7 cellular contexts compared by ENCODE assay signal in the genomic region with DNA sequence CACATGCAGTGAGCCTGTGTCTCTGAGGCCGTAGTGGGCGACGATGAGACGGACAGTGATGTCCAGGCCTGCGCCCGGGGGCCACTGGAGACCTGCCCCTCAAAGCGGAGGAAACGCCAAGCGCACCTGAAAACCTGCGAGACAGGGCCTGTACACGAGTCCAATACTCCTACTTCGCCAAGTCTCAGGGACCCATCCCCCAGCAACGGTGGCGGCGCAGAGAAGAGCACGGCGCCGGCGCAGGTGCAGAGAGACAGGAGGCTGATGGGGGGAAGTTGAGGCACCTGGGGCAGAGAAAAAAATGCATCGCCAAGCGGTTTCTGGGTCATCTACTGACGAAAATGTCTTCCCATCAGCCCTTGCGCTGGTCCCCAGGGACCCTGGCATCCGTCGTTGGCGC.
DNase-seq lines count a peak whose midpoint lies in the region; ATAC-seq, FAIRE-seq and TF ChIP-seq lines count a peak whose summit lies in the region.
"Not testable (repeated sequence)": the region's sequence is repeated elsewhere in the genome, so short reads cannot be mapped to it uniquely, and the experiment has no call there.

No MANE protein-coding gene starts in this region.

- not testable (repeated sequence) for H3K36me3 Mint-ChIP-seq in activated CD4-positive, alpha-beta memory T cell treated with anti-CD3 and anti-CD28 coated beads for 36 hours; activated T-helper 17 cell treated with anti-CD3 and anti-CD28 coated beads, Interleukin-2, amount 50 U/mL, for 72 hours (ENCODE audit: low read depth); stimulated activated memory B cell treated with anti-CD40 and anti-IgM and Interleukin-4, amounts not matched to agents 10 μg/mL and 1 μg/mL and 100 μg/mL, for 72 hours

- DNase-seq in activated CD4-positive, alpha-beta memory T cell treated with anti-CD3 and anti-CD28 coated beads for 36 hours; breast epithelium (ENCODE audit: low spot score in 2 of 2); HepG2 (ENCODE audit: low spot score): not testable (repeated sequence)

- H3K4me2 ChIP-seq in DOHH2 (ENCODE audit: low read length): 0 out of 2 replicates have a peak overlapping the region, but pooled peaks have one; percentile 21
- not testable (repeated sequence) for H3K4me2 ChIP-seq in SU-DHL-6 (ENCODE audit: low read depth, low read length, poor library complexity, severe bottlenecking)
- H3K4me2 ChIP-seq in HepG2 (ENCODE audit: low read depth, low read length): peak overlapping the region; percentile 39; the same call in 1 of the 2 replicates

- not testable (repeated sequence) for H3K9me3 ChIP-seq in DOHH2 (ENCODE audit: control insufficient read depth, insufficient read depth, low read length); SU-DHL-6 (ENCODE audit: insufficient read depth, low read length); breast epithelium; HepG2 (ENCODE audit: low read length)

- H3K27ac ChIP-seq in DOHH2 (ENCODE audit: low read depth, low read length): peak overlapping the region; percentile 51
- H3K27ac ChIP-seq in SU-DHL-6 (ENCODE audit: low read depth, low read length): peak overlapping the region; percentile 54
- not testable (repeated sequence) for H3K27ac ChIP-seq in breast epithelium; HepG2 (ENCODE audit: extremely low read length, insufficient read depth, low read length)

- POLR2A ChIA-PET in activated CD4-positive, alpha-beta memory T cell treated with anti-CD3 and anti-CD28 coated beads for 36 hours (lab: Charles Lee); HepG2 (lab: Yijun Ruan, JAX): not testable (repeated sequence)

- not testable (repeated sequence) for TF ChIP-seq CTCF in DOHH2 (IDR thresholded peaks at IDR 0.05; ENCODE audit: low read depth, low read length, poor library complexity, severe bottlenecking); SU-DHL-6 (IDR thresholded peaks at IDR 0.05; ENCODE audit: insufficient read depth, low read length, poor library complexity, severe bottlenecking); breast epithelium (IDR thresholded peaks at IDR 0.05); HepG2 (CRISPR knock-in tag; IDR thresholded peaks at IDR 0.05)

- CTCF ChIA-PET in activated CD4-positive, alpha-beta memory T cell treated with anti-CD3 and anti-CD28 coated beads for 36 hours (lab: Charles Lee); HepG2 (lab: Yijun Ruan, JAX; ENCODE audit: low intra/inter-chr PET ratio, low total read pairs): not testable (repeated sequence)

- not testable (repeated sequence) for H3K4me1 Mint-ChIP-seq in activated CD4-positive, alpha-beta memory T cell treated with anti-CD3 and anti-CD28 coated beads for 36 hours (ENCODE audit: low read depth); activated T-helper 17 cell treated with anti-CD3 and anti-CD28 coated beads, Interleukin-2, amount 50 U/mL, for 72 hours; stimulated activated memory B cell treated with anti-CD40 and anti-IgM and Interleukin-4, amounts not matched to agents 10 μg/mL and 1 μg/mL and 100 μg/mL, for 72 hours

- not testable (repeated sequence) for BruUV-seq in HepG2 (replicated peaks; lab: Mats Ljungman, UMichigan)

- H3K9me2 ChIP-seq in DOHH2 (replicated peaks; ENCODE audit: control insufficient read depth, low read length); SU-DHL-6 (replicated peaks; ENCODE audit: insufficient read depth, low read length): not testable (repeated sequence)

- not testable (repeated sequence) for H3K36me3 ChIP-seq in DOHH2 (ENCODE audit: control insufficient read depth, low read length); SU-DHL-6 (ENCODE audit: low read length); breast epithelium; HepG2 (replicated peaks in 1 of 2; ENCODE audit: control insufficient read depth in 1 of 2, insufficient read depth in 2 of 2, low read length in 2 of 2)

- TF ChIP-seq POLR2A in breast epithelium (IDR thresholded peaks at IDR 0.05); HepG2 (IDR thresholded peaks at IDR 0.05; ENCODE audit: insufficient read depth in 1 of 2, low read depth in 2 of 2, low read length in 2 of 2): not testable (repeated sequence)

- not testable (repeated sequence) for H3K4me1 ChIP-seq in DOHH2 (ENCODE audit: control insufficient read depth, low read length); breast epithelium; HepG2 (ENCODE audit: insufficient read depth, low read length)

- H3K4me3 Mint-ChIP-seq in activated CD4-positive, alpha-beta memory T cell treated with anti-CD3 and anti-CD28 coated beads for 36 hours: peak overlapping the region; percentile 48
- H3K4me3 Mint-ChIP-seq in activated T-helper 17 cell treated with anti-CD3 and anti-CD28 coated beads, Interleukin-2, amount 50 U/mL, for 72 hours: peak overlapping the region; percentile 30
- peak overlapping the region; percentile 65 for H3K4me3 Mint-ChIP-seq in stimulated activated memory B cell treated with anti-CD40 and anti-IgM and Interleukin-4, amounts not matched to agents 10 μg/mL and 1 μg/mL and 100 μg/mL, for 72 hours

- intact Hi-C loops in activated CD4-positive, alpha-beta memory T cell treated with anti-CD3 and anti-CD28 coated beads for 36 hours (cut with micrococcal nuclease); breast epithelium (cut with DNase I; ENCODE audit: low total_unique reads); HepG2 (cut with micrococcal nuclease; ENCODE audit: unreplicated experiment): not testable (repeated sequence)

- FAIRE-seq in HepG2 (lab: Jason Lieb, UNC): not testable (repeated sequence)

- H3K27me3 Mint-ChIP-seq in activated CD4-positive, alpha-beta memory T cell treated with anti-CD3 and anti-CD28 coated beads for 36 hours; activated T-helper 17 cell treated with anti-CD3 and anti-CD28 coated beads, Interleukin-2, amount 50 U/mL, for 72 hours; stimulated activated memory B cell treated with anti-CD40 and anti-IgM and Interleukin-4, amounts not matched to agents 10 μg/mL and 1 μg/mL and 100 μg/mL, for 72 hours: not testable (repeated sequence)

- TF ChIP-seq EP300 in HepG2 (IDR thresholded peaks at IDR 0.05; ENCODE audit: low read depth in 2 of 2, low read length in 2 of 2); HepG2 (CRISPR knock-in tag; IDR thresholded peaks at IDR 0.05; ENCODE audit: borderline replicate concordance): not testable (repeated sequence)

- H3K9me3 Mint-ChIP-seq in activated CD4-positive, alpha-beta memory T cell treated with anti-CD3 and anti-CD28 coated beads for 36 hours; activated T-helper 17 cell treated with anti-CD3 and anti-CD28 coated beads, Interleukin-2, amount 50 U/mL, for 72 hours; stimulated activated memory B cell treated with anti-CD40 and anti-IgM and Interleukin-4, amounts not matched to agents 10 μg/mL and 1 μg/mL and 100 μg/mL, for 72 hours: not testable (repeated sequence)

- peak overlapping the region; percentile 41 for H3K4me3 ChIP-seq in DOHH2 (ENCODE audit: low read length)
- not testable (repeated sequence) for H3K4me3 ChIP-seq in SU-DHL-6 (ENCODE audit: insufficient read depth, low read length, poor library complexity, severe bottlenecking); HepG2 (replicated peaks in 1 of 3; ENCODE audit: insufficient read depth in 1 of 3, low read depth in 2 of 3, low read length in 3 of 3)
- peak overlapping the region in 2 of 3 donors; percentile 59 to 65 for H3K4me3 ChIP-seq in breast epithelium

- H3K27me3 ChIP-seq in DOHH2 (ENCODE audit: control insufficient read depth, low read length); SU-DHL-6 (ENCODE audit: low read length); breast epithelium; HepG2 (ENCODE audit: control insufficient read depth in 1 of 2, insufficient read depth in 2 of 2, low read length in 2 of 2): not testable (repeated sequence)

- 96% methylated on average over 16 of the region's 26 CpGs for WGBS in HepG2 (ENCODE audit: low lambda C conversion rate)

- in situ Hi-C loops in HepG2 (cut with HindIII; ENCODE audit: extremely low pct_ligation_motif_present, low pct_unique_long_range_greater_than_20kb): not testable (repeated sequence)

- ATAC-seq in activated T-helper 17 cell treated with anti-CD3 and anti-CD28 coated beads, Interleukin-2, amount 50 U/mL, for 72 hours (replicated peaks); HepG2; stimulated activated memory B cell treated with anti-CD40 and anti-IgM and Interleukin-4, amounts not matched to agents 10 μg/mL and 1 μg/mL and 100 μg/mL, for 72 hours: not testable (repeated sequence)

- not testable (repeated sequence) for H2AFZ ChIP-seq in SU-DHL-6 (ENCODE audit: low read depth, low read length, severe bottlenecking); HepG2 (ENCODE audit: low read length)

- not testable (repeated sequence) for H4K20me1 ChIP-seq in DOHH2 (ENCODE audit: control insufficient read depth, insufficient read depth, low read depth, low read length); SU-DHL-6 (ENCODE audit: low read depth, low read length); HepG2 (ENCODE audit: insufficient read depth, low read length)

- TF ChIP-seq RAD21 in HepG2 (CRISPR knock-in tag; IDR thresholded peaks at IDR 0.05): not testable (repeated sequence)

- H3K27ac Mint-ChIP-seq in activated CD4-positive, alpha-beta memory T cell treated with anti-CD3 and anti-CD28 coated beads for 36 hours; activated T-helper 17 cell treated with anti-CD3 and anti-CD28 coated beads, Interleukin-2, amount 50 U/mL, for 72 hours: not testable (repeated sequence)
- peak overlapping the region; percentile 51 for H3K27ac Mint-ChIP-seq in stimulated activated memory B cell treated with anti-CD40 and anti-IgM and Interleukin-4, amounts not matched to agents 10 μg/mL and 1 μg/mL and 100 μg/mL, for 72 hours

- not testable (repeated sequence) for H3K9ac ChIP-seq in SU-DHL-6 (ENCODE audit: low read length); HepG2 (ENCODE audit: insufficient read depth, low read depth, low read length)

- not testable (repeated sequence) for H3K79me2 ChIP-seq in DOHH2 (ENCODE audit: control insufficient read depth, low read length); SU-DHL-6 (ENCODE audit: insufficient read depth, low read length); HepG2 (ENCODE audit: insufficient read depth, low read length)

- H3F3A ChIP-seq in DOHH2 (ENCODE audit: control insufficient read depth, insufficient read depth); SU-DHL-6 (ENCODE audit: insufficient read depth): not testable (repeated sequence)
